Comparison of ENCODE assay signal across 7 cellular contexts in genomic region chr17:4858880-4859260, GRCh38. TPM values are rescaled to one million over a fixed set of nuclear protein-coding genes. Genes with fewer than 3 reads are reported as not detected.
DNase-seq lines count a peak whose midpoint lies in the region; ATAC-seq and TF ChIP-seq lines count a peak whose summit lies in the region.
"Had no signal": no experiment of that assay in that cellular context is flagged by ENCODE, and none has a peak within 500 bp of the region (broad histone marks: within the 10 kb centered on the region; RNA-seq: fewer than 3 reads in every experiment).

No MANE protein-coding gene starts in this region.

- peak overlapping the region; percentile 92 for H3K27ac ChIP-seq in layer of hippocampus (ENCODE audit: low read depth, low read length)

- DNase-seq in A172 (ENCODE audit: low spot score) (peak; percentile 54), astrocyte of the spinal cord (ENCODE audit: low read depth, low spot score) (peak; percentile 37)
- DNase-seq in stimulated activated naive CD4-positive, alpha-beta T cell (lab: John Stamatoyannopoulos, UW), result no peak
- DNase-seq: activated naive CD4-positive, alpha-beta T cell treated with Interleukin-2 at 50 U/mL for 16 hours had no signal

- no peak overlapping the region for H3K4me3 ChIP-seq in astrocyte of the spinal cord (ENCODE audit: low read depth, low read length)

- in situ Hi-C loops in astrocyte of the spinal cord (cut with HindIII; ENCODE audit: low sequenced_read_pairs), result no loop called here

- no peak for ATAC-seq in HG03571 (IDR thresholded peaks at IDR 0.05; ENCODE audit: unreplicated experiment)
- ATAC-seq in HG03354 (IDR thresholded peaks at IDR 0.05; ENCODE audit: poor library complexity, severe bottlenecking, unreplicated experiment), result no peak

- TF ChIP-seq CTCF in astrocyte of the spinal cord (IDR thresholded peaks at IDR 0.05; ENCODE audit: low read depth, low read length), result no peak

- no peaks in the 10 kb centered on the region for H3K27me3 ChIP-seq in layer of hippocampus (ENCODE audit: control insufficient read depth, insufficient read depth, low read length)

RNA-seq across cellular contexts. Expression of gene MINK1, which starts 25.7 kb away (rescaled TPM):
- total RNA-seq in A172 (2014; rRNA removed; shearing (Covaris generic)), result 31.4 and 31.6 TPM in 2 replicates

RNA-seq across cellular contexts. Expression of gene C17orf107, which starts 40.5 kb away (rescaled TPM):
- 0.07 and 0.48 TPM in 2 replicates for total RNA-seq in A172 (2014; rRNA removed; shearing (Covaris generic))

RNA-seq across cellular contexts. Expression of gene CHRNE, which starts 44.0 kb away (rescaled TPM):
- total RNA-seq in A172 (2014; rRNA removed; shearing (Covaris generic)), result not detected in 2 replicates

RNA-seq across cellular contexts. Expression of gene PLD2, which starts 51.9 kb away (rescaled TPM):
- total RNA-seq in A172 (2014; rRNA removed; shearing (Covaris generic)), result 17.6 and 18.0 TPM in 2 replicates

Comparison
In these comparisons a context has a peak if more than half of its experiments do, and no peak if none do; other contexts are left out.
1. DNase-seq: peak in A172 (single experiment) and astrocyte of the spinal cord (single experiment); none in stimulated activated naive CD4-positive, alpha-beta T cell (0 of 6).